ENCODE assay signal across 12 cellular contexts in the genomic region with DNA sequence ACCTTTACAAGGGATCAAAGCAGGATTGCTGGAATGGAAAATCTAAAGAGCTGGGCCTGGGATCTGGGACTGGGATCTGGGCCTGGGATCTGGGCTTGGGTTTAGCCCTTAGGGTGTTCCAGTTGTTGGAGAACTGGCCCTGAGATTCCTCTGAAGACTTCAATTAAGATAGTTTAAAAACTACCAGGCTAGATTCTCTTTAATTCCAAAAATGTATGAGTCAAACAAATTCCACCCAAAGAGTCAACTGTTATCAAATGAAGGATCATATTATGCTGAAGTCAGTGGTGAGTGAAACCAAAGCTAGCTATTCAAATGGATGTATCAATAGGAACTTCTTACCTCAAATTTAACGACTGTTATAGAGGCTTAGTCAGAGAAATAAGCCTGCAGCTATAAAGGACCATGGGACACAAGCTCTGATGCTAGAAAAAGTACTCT. TPM values are rescaled to one million over a fixed set of nuclear protein-coding genes. Genes with fewer than 3 reads are reported as not detected.
A peak's percentile ranks its signal among the peaks of the same experiment; 100 is the strongest.
DNase-seq lines count a peak whose midpoint lies in the region; ATAC-seq and TF ChIP-seq lines count a peak whose summit lies in the region.
"Had no signal": no experiment of that assay in that cellular context is flagged by ENCODE, and none has a peak within 500 bp of the region (broad histone marks: within the 10 kb centered on the region; RNA-seq: fewer than 3 reads in every experiment).

No MANE protein-coding gene starts in this region.

- CTCF ChIA-PET in BJ (lab: Yijun Ruan, JAX), result interaction anchor here (1.0 to 3.7 kb wide), 3 partner anchors 10 to 55 kb away, joined by 3 to 13 read pairs (median 3); no protein-coding TSS in a partner anchor

- peaks cover 36% of the 10 kb centered on the region for H3K4me1 ChIP-seq in fibroblast of lung (ENCODE audit: control insufficient read depth, extremely low read depth, insufficient read depth, low read length)
- H3K4me1 ChIP-seq: HAP-1 had no signal

- H3K9ac ChIP-seq in fibroblast of lung (ENCODE audit: insufficient read depth, low read length), result peak overlapping the region; percentile 40

- peak overlapping the region in 1 of 10 donors; percentile 22 for H3K27ac Mint-ChIP-seq in naive thymus-derived CD8-positive, alpha-beta T cell

- no peak overlapping the region for H2AFZ ChIP-seq in fibroblast of lung (ENCODE audit: low read length)

- no peak for ATAC-seq in HG03378 (IDR thresholded peaks at IDR 0.05; ENCODE audit: unreplicated experiment)
- no peak for ATAC-seq in naive thymus-derived CD8-positive, alpha-beta T cell

- H3K36me3 ChIP-seq in BJ (ENCODE audit: control insufficient read depth, insufficient read depth, low read length) (no peaks in the 10 kb centered on the region), fibroblast of lung (ENCODE audit: control insufficient read depth, insufficient read depth, low read length) (no peaks in the 10 kb centered on the region)
- H3K36me3 ChIP-seq: HAP-1 had no signal

- in situ Hi-C loops in SK-MEL-5 (cut with HindIII; ENCODE audit: low pct_unique_long_range_greater_than_20kb, low sequenced_read_pairs), result no loop called here

- H3K4me1 Mint-ChIP-seq in naive thymus-derived CD8-positive, alpha-beta T cell, result peaks cover 0 to 8% (median 2%) of the 10 kb centered on the region in 4 donors

- POLR2A ChIA-PET in BJ (lab: Charles Lee), result interaction anchor here (0.5 to 1.4 kb wide), 6 partner anchors 20 to 56 kb away, joined by 3 to 19 read pairs (median 4); no protein-coding TSS in a partner anchor
- POLR2A ChIA-PET in naive thymus-derived CD8-positive, alpha-beta T cell (lab: Charles Lee), result no interaction called here

- H3K4me3 ChIP-seq in BJ (ENCODE audit: low read depth, low read length), result no peak overlapping the region
- H3K4me3 ChIP-seq in fibroblast of lung (replicated peaks in 1 of 4; ENCODE audit: control extremely low read depth in 1 of 4, insufficient read depth in 1 of 4, low read depth in 3 of 4, low read length in 4 of 4), result peak overlapping the region in 2 of 4 experiments; percentile 2 to 13
- H3K4me3 ChIP-seq: HAP-1 had no signal

- no peak for TF ChIP-seq CTCF in BJ (IDR thresholded peaks at IDR 0.05; ENCODE audit: insufficient read depth, low read depth, low read length)
- no peak for TF ChIP-seq CTCF in fibroblast of lung (conservative IDR thresholded peaks at IDR 0.05 in 1 of 2, IDR thresholded peaks at IDR 0.05 in 1 of 2; ENCODE audit: low read depth in 1 of 2, low read length in 2 of 2)

- no peaks in the 10 kb centered on the region for H3K9me3 Mint-ChIP-seq in naive thymus-derived CD8-positive, alpha-beta T cell
- H3K9me3 Mint-ChIP-seq: memory B cell had no signal

- H3K27me3 Mint-ChIP-seq in naive thymus-derived CD8-positive, alpha-beta T cell, result no peaks in the 10 kb centered on the region

- peaks cover 8 to 22% (median 19%) of the 10 kb centered on the region in 3 donors for H3K36me3 Mint-ChIP-seq in naive thymus-derived CD8-positive, alpha-beta T cell

- peak overlapping the region; percentile 96 for H3K27ac ChIP-seq in fibroblast of lung (ENCODE audit: insufficient read depth, low read length)

- no peaks in the 10 kb centered on the region for H4K20me1 ChIP-seq in fibroblast of lung (ENCODE audit: control insufficient read depth, extremely low read depth, insufficient read depth, low read length)

- peak overlapping the region; percentile 84 for H3K4me2 ChIP-seq in fibroblast of lung (ENCODE audit: extremely low read depth, insufficient read depth, low read length)

- H3K27me3 ChIP-seq in BJ (ENCODE audit: control insufficient read depth, insufficient read depth, low read length) (no peaks in the 10 kb centered on the region), fibroblast of lung (ENCODE audit: control insufficient read depth, insufficient read depth, low read length) (no peaks in the 10 kb centered on the region)

- no peaks in the 10 kb centered on the region for H3K9me3 ChIP-seq in fibroblast of lung (ENCODE audit: control insufficient read depth, insufficient read depth, low read depth, low read length)
- H3K9me3 ChIP-seq: Caco-2, HAP-1 had no signal

- no peak overlapping the region for H3K4me3 Mint-ChIP-seq in naive thymus-derived CD8-positive, alpha-beta T cell
- H3K4me3 Mint-ChIP-seq: memory B cell had no signal

- DNase-seq in BJ (ENCODE audit: low read depth), result peak; percentile 77
- peak; percentile 56 for DNase-seq in SK-MEL-5 (ENCODE audit: low read depth, low spot score)
- peak in 1 of 2 donors; percentile 91 for DNase-seq in fibroblast of lung (ENCODE audit: low read depth in 2 of 2)
- peak; percentile 80 for DNase-seq in renal cortical epithelial cell (ENCODE audit: low read depth)
- DNase-seq in activated gamma-delta T cell (lab: John Stamatoyannopoulos, UW), result no peak
- DNase-seq in naive thymus-derived CD8-positive, alpha-beta T cell, result no peak
- no peak for DNase-seq in iPS-NIHi11 (ENCODE audit: low spot score)
- DNase-seq: Caco-2, NCI-H2171 treated with DMSO at 0.1 percent for 48 hours had no signal

- no peaks in the 10 kb centered on the region for H3K79me2 ChIP-seq in fibroblast of lung (ENCODE audit: control insufficient read depth, insufficient read depth, low read length)

RNA-seq across cellular contexts. Expression of a gene that starts 40.5 kb away (rescaled TPM):
- 368 and 384 TPM in 2 replicates for polyA plus RNA-seq in BJ (2011; rRNA removed)
- 243 and 392 TPM in 2 replicates for polyA minus RNA-seq in BJ (2011; rRNA and poly(A)+ RNA removed)
- 48.5 and 53.5 TPM in 2 replicates for total RNA-seq in SK-MEL-5 (2014; rRNA removed; shearing (Covaris generic))
- 33.8 and 46.0 TPM in 2 replicates for polyA plus RNA-seq in SK-MEL-5 (2015; cell fraction: cytosol; rRNA removed)
- polyA plus RNA-seq in SK-MEL-5 (2015; cell fraction: nucleus; rRNA removed), result 26.3 and 36.6 TPM in 2 replicates
- total RNA-seq in fibroblast of lung, result 70.6 and 171 TPM in 2 replicates
- polyA plus RNA-seq in fibroblast of lung, result 177 and 308 TPM in 2 replicates
- 115 and 184 TPM in 2 replicates for polyA plus RNA-seq in fibroblast of lung (2012)
- polyA minus RNA-seq in fibroblast of lung (ENCODE audit: low replicate concordance), result 55.3 and 77.9 TPM in 2 replicates
- 49.3 and 58.7 TPM in 2 replicates for total RNA-seq in renal cortical epithelial cell
- 10 to 100 TPM; 11.8 to 12.5 TPM for total RNA-seq in naive thymus-derived CD8-positive, alpha-beta T cell
- 10 to 100 TPM in 1 of 3 donors, 1 to 10 TPM in 2; 9.0 to 11.0 (median 9.6) TPM for polyA plus RNA-seq in naive thymus-derived CD8-positive, alpha-beta T cell

Comparison
In these comparisons a context has a peak if more than half of its experiments do, and no peak if none do; other contexts are left out.
1. DNase-seq: peak in BJ (single experiment), SK-MEL-5 (single experiment) and renal cortical epithelial cell (single experiment); none in activated gamma-delta T cell (single experiment), naive thymus-derived CD8-positive, alpha-beta T cell (0 of 10) and iPS-NIHi11 (single experiment).